Comparison of ENCODE assay signal across 8 cellular contexts in genomic region chr9:35828716-35829083, GRCh38. TPM values are rescaled to one million over a fixed set of nuclear protein-coding genes. Genes with fewer than 3 reads are reported as not detected.
DNase-seq lines count a peak whose midpoint lies in the region; ATAC-seq and TF ChIP-seq lines count a peak whose summit lies in the region.

Gene FAM221B (minus strand): TSS chr9:35828732. CDS start chr9:35826161, 2,571 bp downstream.

- H3K9me3 ChIP-seq in A673 (ENCODE audit: low read depth, low read length, poor library complexity, severe bottlenecking) (no peaks in the 10 kb centered on the region), SJSA1 (replicated peaks) (no peaks in the 10 kb centered on the region), endocrine pancreas (ENCODE audit: control insufficient read depth, low read length) (no peaks in the 10 kb centered on the region)

- peaks cover 9% of the 10 kb centered on the region for H3K4me1 ChIP-seq in A673 (ENCODE audit: insufficient read depth, low read length, poor library complexity, severe bottlenecking)
- peaks cover 9% of the 10 kb centered on the region for H3K4me1 ChIP-seq in SJSA1 (replicated peaks)
- no peaks in the 10 kb centered on the region for H3K4me1 ChIP-seq in endocrine pancreas (ENCODE audit: control insufficient read depth, insufficient read depth, low read length)

- H3K36me3 Mint-ChIP-seq in nephron (ENCODE audit: low read depth) = no peaks in the 10 kb centered on the region

- H3K4me3 ChIP-seq in A673 (ENCODE audit: low read depth, low read length, poor library complexity, severe bottlenecking) (peak within 1 kb of the TSS; percentile 61), SJSA1 (peak within 1 kb of the TSS; percentile 68), endocrine pancreas (ENCODE audit: control insufficient read depth, insufficient read depth, low read length) (peak within 1 kb of the TSS; percentile 35)

- peak; percentile 6 for ATAC-seq in GM19397 (IDR thresholded peaks at IDR 0.05; ENCODE audit: unreplicated experiment)

- H3K4me1 Mint-ChIP-seq in nephron = peaks cover 58% of the 10 kb centered on the region

- H3K4me3 Mint-ChIP-seq in nephron = peak within 1 kb of the TSS; percentile 90 to 95 (median 93)

- H3K27ac Mint-ChIP-seq in nephron = peak within 1 kb of the TSS; percentile 92 to 97 (median 94)

- H3K27me3 ChIP-seq in A673 (replicated peaks; ENCODE audit: insufficient read depth, low read depth, low read length, poor library complexity) = no peaks in the 10 kb centered on the region
- H3K27me3 ChIP-seq in SJSA1 (replicated peaks) = no peaks in the 10 kb centered on the region
- H3K27me3 ChIP-seq in endocrine pancreas (ENCODE audit: control insufficient read depth, insufficient read depth, low read length) = no peaks in the 10 kb centered on the region

- POLR2A ChIA-PET in A673 (lab: Charles Lee; ENCODE audit: low non-redundant PET) = interaction anchor here (0.6 kb wide), 1 partner anchor 70 kb away, joined by 10 read pairs; no protein-coding TSS in a partner anchor

- in situ Hi-C loops in GM13976 (cut with MboI; ENCODE audit: low sequenced_read_pairs, unreplicated experiment) = loop anchor here (10.0 kb wide), 1 partner anchor 56 kb away; no protein-coding TSS in a partner anchor

- no peak for TF ChIP-seq CTCF in A673 (conservative IDR thresholded peaks at IDR 0.05; ENCODE audit: low read depth, low read length)
- TF ChIP-seq CTCF in nephron (IDR thresholded peaks at IDR 0.05; ENCODE audit: unreplicated experiment in 3 of 3) = no peak
- no peak for TF ChIP-seq CTCF in GM13976 (IDR thresholded peaks at IDR 0.05; ENCODE audit: borderline replicate concordance, control extremely low read depth, extremely low read depth, insufficient read depth, missing control alignments)

- H3K9me3 Mint-ChIP-seq in nephron = no peaks in the 10 kb centered on the region

- no peaks in the 10 kb centered on the region for H3K36me3 ChIP-seq in A673 (ENCODE audit: insufficient read depth, low read length, poor library complexity, severe bottlenecking)
- no peaks in the 10 kb centered on the region for H3K36me3 ChIP-seq in SJSA1
- H3K36me3 ChIP-seq in endocrine pancreas (ENCODE audit: control insufficient read depth, insufficient read depth, low read length) = no peaks in the 10 kb centered on the region

- CTCF ChIA-PET in A673 (lab: Charles Lee) = interaction anchor here (1.1 kb wide), 1 partner anchor 75 kb away, joined by 9 read pairs; no protein-coding TSS in a partner anchor

- H3K9ac ChIP-seq in endocrine pancreas (ENCODE audit: control insufficient read depth, insufficient read depth, low read length) = peak within 1 kb of the TSS; percentile 71

- intact Hi-C loops in A673 (cut with micrococcal nuclease; ENCODE audit: unreplicated experiment) = loop anchor here (5.0 kb wide), 1 partner anchor 54 kb away; no protein-coding TSS in a partner anchor

- peaks cover 4% of the 10 kb centered on the region for H3K27me3 Mint-ChIP-seq in nephron (ENCODE audit: low read depth)

- BruUV-seq in A673 (replicated peaks; lab: Mats Ljungman, UMichigan) = no TSS peak

- DNase-seq in A673 (ENCODE audit: low spot score) (no peak), SJSA1 (ENCODE audit: low read depth in 1 of 2, low spot score in 2 of 2) (no peak), AG20443 (ENCODE audit: low spot score) (no peak), GM13976 (ENCODE audit: low spot score) (no peak), AG08396 (ENCODE audit: low spot score) (no peak)

- peak within 1 kb of the TSS; percentile 63 for H3K27ac ChIP-seq in A673 (ENCODE audit: low read depth, low read length, poor library complexity, severe bottlenecking)
- peak within 1 kb of the TSS; percentile 70 for H3K27ac ChIP-seq in SJSA1

RNA-seq across cellular contexts. Expression of gene FAM221B, which starts in this region (rescaled TPM):
- total RNA-seq in A673 (2021) = not detected in 2 replicates
- total RNA-seq in SJSA1 (2014; rRNA removed; shearing (Covaris generic)) = not detected in 2 replicates
